Comparison of ENCODE assay signal across 1 cellular context in the genomic region with DNA sequence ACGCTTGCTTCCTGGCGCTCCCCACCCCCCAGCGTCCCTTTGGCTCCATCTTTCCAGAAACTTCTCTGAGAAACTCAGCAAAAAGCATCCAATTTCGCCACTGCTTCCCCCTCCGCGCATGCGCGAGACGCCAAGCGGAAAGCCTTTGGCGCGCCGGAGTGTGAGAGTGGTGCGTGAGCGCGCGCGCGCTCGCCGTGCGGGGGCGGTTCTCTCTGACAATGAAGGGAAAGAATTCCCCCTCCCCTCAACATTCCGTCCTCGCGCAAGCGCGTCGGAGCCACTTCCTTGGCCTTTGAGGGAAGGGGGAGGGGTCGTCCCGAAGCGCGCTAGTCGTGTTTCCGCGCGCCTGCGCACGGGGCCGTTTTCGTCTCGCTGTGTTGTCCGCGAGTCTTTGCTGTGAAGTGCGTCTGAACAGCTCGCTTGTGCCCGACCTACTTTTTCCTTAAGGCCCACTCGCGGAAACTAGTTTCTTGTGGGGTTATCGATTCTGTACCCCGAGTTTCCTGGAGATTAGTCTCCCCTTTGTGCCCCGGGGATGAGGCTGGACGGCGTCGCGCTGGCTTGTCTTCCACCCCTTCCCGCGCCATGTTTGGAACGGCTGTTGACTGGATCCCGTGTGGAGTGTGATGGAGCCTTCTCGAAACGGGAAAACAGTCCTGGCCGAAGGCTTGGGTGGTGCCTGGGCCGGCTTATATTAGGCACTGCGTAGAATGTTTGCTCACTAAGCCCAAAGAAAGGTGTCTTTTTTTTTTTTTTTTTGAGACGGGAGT.
TF ChIP-seq lines count a peak whose summit lies in the region.

No MANE protein-coding gene starts in this region.

TF ChIP-seq in HepG2, 621 proteins besides CTCF, POLR2A, EP300 and RAD21 (continued from another document and continues in another):
- TF ChIP-seq, protein P1, sequence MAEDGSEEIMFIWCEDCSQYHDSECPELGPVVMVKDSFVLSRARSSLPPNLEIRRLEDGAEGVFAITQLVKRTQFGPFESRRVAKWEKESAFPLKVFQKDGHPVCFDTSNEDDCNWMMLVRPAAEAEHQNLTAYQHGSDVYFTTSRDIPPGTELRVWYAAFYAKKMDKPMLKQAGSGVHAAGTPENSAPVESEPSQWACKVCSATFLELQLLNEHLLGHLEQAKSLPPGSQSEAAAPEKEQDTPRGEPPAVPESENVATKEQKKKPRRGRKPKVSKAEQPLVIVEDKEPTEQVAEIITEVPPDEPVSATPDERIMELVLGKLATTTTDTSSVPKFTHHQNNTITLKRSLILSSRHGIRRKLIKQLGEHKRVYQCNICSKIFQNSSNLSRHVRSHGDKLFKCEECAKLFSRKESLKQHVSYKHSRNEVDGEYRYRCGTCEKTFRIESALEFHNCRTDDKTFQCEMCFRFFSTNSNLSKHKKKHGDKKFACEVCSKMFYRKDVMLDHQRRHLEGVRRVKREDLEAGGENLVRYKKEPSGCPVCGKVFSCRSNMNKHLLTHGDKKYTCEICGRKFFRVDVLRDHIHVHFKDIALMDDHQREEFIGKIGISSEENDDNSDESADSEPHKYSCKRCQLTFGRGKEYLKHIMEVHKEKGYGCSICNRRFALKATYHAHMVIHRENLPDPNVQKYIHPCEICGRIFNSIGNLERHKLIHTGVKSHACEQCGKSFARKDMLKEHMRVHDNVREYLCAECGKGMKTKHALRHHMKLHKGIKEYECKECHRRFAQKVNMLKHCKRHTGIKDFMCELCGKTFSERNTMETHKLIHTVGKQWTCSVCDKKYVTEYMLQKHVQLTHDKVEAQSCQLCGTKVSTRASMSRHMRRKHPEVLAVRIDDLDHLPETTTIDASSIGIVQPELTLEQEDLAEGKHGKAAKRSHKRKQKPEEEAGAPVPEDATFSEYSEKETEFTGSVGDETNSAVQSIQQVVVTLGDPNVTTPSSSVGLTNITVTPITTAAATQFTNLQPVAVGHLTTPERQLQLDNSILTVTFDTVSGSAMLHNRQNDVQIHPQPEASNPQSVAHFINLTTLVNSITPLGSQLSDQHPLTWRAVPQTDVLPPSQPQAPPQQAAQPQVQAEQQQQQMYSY (CRISPR knock-in tag; IDR thresholded peaks at IDR 0.05) = 0 out of 2 replicates have a peak, but pooled peaks have one; percentile 21
- no peak for TF ChIP-seq ZBTB3 (CRISPR knock-in tag; IDR thresholded peaks at IDR 0.05; ENCODE audit: borderline replicate concordance, low read depth)
- no peak for TF ChIP-seq EEA1 (CRISPR knock-in tag; IDR thresholded peaks at IDR 0.05; ENCODE audit: borderline replicate concordance)
- TF ChIP-seq, protein P2, sequence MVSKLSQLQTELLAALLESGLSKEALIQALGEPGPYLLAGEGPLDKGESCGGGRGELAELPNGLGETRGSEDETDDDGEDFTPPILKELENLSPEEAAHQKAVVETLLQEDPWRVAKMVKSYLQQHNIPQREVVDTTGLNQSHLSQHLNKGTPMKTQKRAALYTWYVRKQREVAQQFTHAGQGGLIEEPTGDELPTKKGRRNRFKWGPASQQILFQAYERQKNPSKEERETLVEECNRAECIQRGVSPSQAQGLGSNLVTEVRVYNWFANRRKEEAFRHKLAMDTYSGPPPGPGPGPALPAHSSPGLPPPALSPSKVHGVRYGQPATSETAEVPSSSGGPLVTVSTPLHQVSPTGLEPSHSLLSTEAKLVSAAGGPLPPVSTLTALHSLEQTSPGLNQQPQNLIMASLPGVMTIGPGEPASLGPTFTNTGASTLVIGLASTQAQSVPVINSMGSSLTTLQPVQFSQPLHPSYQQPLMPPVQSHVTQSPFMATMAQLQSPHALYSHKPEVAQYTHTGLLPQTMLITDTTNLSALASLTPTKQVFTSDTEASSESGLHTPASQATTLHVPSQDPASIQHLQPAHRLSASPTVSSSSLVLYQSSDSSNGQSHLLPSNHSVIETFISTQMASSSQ (IDR thresholded peaks at IDR 0.05; ENCODE audit: low read depth) = 0 out of 2 replicates have a peak, but pooled peaks have one; percentile 10
- TF ChIP-seq, protein P2 (CRISPR knock-in tag; IDR thresholded peaks at IDR 0.05; ENCODE audit: borderline replicate concordance) = no peak; the same call in 1 of the 2 replicates
- TF ChIP-seq MTA1 (CRISPR knock-in tag; IDR thresholded peaks at IDR 0.05; ENCODE audit: borderline replicate concordance) = no peak
- no peak for TF ChIP-seq ZNF343 (CRISPR knock-in tag; IDR thresholded peaks at IDR 0.05)
- peak; percentile 76 for TF ChIP-seq ATF2 (CRISPR knock-in tag; IDR thresholded peaks at IDR 0.05)
- no peak; the same call in 1 of the 2 replicates for TF ChIP-seq ARHGAP35 (CRISPR knock-in tag; IDR thresholded peaks at IDR 0.05; ENCODE audit: borderline replicate concordance)
- TF ChIP-seq PLRG1 (conservative IDR thresholded peaks at IDR 0.05) = no peak
- TF ChIP-seq SIX1 (CRISPR knock-in tag; IDR thresholded peaks at IDR 0.05; ENCODE audit: borderline replicate concordance) = peak; percentile 38; the same call in 1 of the 2 replicates
- TF ChIP-seq ZNF430 (CRISPR knock-in tag; IDR thresholded peaks at IDR 0.05) = peak; percentile 40; the same call in 1 of the 2 replicates
- peak; percentile 58; the same call in 1 of the 2 replicates for TF ChIP-seq ZNF354B (CRISPR knock-in tag; IDR thresholded peaks at IDR 0.05)
- TF ChIP-seq, protein P3, sequence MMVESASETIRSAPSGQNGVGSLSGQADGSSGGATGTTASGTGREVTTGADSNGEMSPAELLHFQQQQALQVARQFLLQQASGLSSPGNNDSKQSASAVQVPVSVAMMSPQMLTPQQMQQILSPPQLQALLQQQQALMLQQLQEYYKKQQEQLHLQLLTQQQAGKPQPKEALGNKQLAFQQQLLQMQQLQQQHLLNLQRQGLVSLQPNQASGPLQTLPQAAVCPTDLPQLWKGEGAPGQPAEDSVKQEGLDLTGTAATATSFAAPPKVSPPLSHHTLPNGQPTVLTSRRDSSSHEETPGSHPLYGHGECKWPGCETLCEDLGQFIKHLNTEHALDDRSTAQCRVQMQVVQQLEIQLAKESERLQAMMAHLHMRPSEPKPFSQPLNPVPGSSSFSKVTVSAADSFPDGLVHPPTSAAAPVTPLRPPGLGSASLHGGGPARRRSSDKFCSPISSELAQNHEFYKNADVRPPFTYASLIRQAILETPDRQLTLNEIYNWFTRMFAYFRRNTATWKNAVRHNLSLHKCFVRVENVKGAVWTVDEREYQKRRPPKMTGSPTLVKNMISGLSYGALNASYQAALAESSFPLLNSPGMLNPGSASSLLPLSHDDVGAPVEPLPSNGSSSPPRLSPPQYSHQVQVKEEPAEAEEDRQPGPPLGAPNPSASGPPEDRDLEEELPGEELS (CRISPR knock-in tag; IDR thresholded peaks at IDR 0.05) = peak; percentile 63
- no peak for TF ChIP-seq ETV6 (CRISPR knock-in tag; conservative IDR thresholded peaks at IDR 0.05)
- no peak; the same call in 1 of the 2 replicates for TF ChIP-seq ZNF367 (CRISPR knock-in tag; IDR thresholded peaks at IDR 0.05; ENCODE audit: borderline replicate concordance)
- TF ChIP-seq PRDM4 (CRISPR knock-in tag; IDR thresholded peaks at IDR 0.05; ENCODE audit: borderline replicate concordance) = no peak; the same call in 1 of the 2 replicates
- TF ChIP-seq MATR3 (CRISPR knock-in tag; IDR thresholded peaks at IDR 0.05) = no peak
- TF ChIP-seq ZNF180 (CRISPR knock-in tag; IDR thresholded peaks at IDR 0.05; ENCODE audit: borderline replicate concordance, low read depth) = no peak
- peak; percentile 74 for TF ChIP-seq HNF1B (CRISPR knock-in tag; IDR thresholded peaks at IDR 0.05)
- no peak for TF ChIP-seq ZNF335 (CRISPR knock-in tag; IDR thresholded peaks at IDR 0.05)
- TF ChIP-seq ZNF136 (CRISPR knock-in tag; IDR thresholded peaks at IDR 0.05; ENCODE audit: low read depth) = no peak
- TF ChIP-seq CCDC6 (CRISPR knock-in tag; IDR thresholded peaks at IDR 0.05) = no peak
- TF ChIP-seq ZNF143 (CRISPR knock-in tag; IDR thresholded peaks at IDR 0.05) = no peak; the same call in 1 of the 2 replicates
- peak; percentile 43; the same call in 1 of the 2 replicates for TF ChIP-seq RXRB (CRISPR knock-in tag; IDR thresholded peaks at IDR 0.05; ENCODE audit: borderline replicate concordance)
- TF ChIP-seq JUNB (CRISPR knock-in tag; IDR thresholded peaks at IDR 0.05; ENCODE audit: borderline replicate concordance) = no peak
- peak; percentile 73 for TF ChIP-seq HNRNPLL (IDR thresholded peaks at IDR 0.05; ENCODE audit: low read depth, low read length, poor library complexity, severe bottlenecking)
- TF ChIP-seq ZBTB7B (CRISPR knock-in tag; IDR thresholded peaks at IDR 0.05) = no peak; the same call in 1 of the 2 replicates
- peak; percentile 77; the same call in 1 of the 2 replicates for TF ChIP-seq RXRA (CRISPR knock-in tag; IDR thresholded peaks at IDR 0.05)
- no peak for TF ChIP-seq ZC3H13 (CRISPR knock-in tag; IDR thresholded peaks at IDR 0.05)
- TF ChIP-seq TCF12 (IDR thresholded peaks at IDR 0.05) = no peak
- no peak; the same call in 1 of the 2 replicates for TF ChIP-seq TCF12 (CRISPR knock-in tag; IDR thresholded peaks at IDR 0.05)
- TF ChIP-seq ZEB1 (IDR thresholded peaks at IDR 0.05; ENCODE audit: insufficient replicate concordance, low read depth) = no peak
- no peak for TF ChIP-seq TRIM22 (IDR thresholded peaks at IDR 0.05)
- no peak for TF ChIP-seq NPAS2 (CRISPR knock-in tag; IDR thresholded peaks at IDR 0.05; ENCODE audit: borderline replicate concordance)
- no peak for TF ChIP-seq YEATS4 (CRISPR knock-in tag; IDR thresholded peaks at IDR 0.05; ENCODE audit: borderline replicate concordance)
- no peak for TF ChIP-seq DMTF1 (CRISPR knock-in tag; IDR thresholded peaks at IDR 0.05)
